In genomic region chrX:103344606-103345005, GRCh38 we compare ENCODE assay signal across 34 cellular contexts. TPM values are rescaled to one million over a fixed set of nuclear protein-coding genes. Genes with fewer than 3 reads are reported as not detected.
"Had no signal": no experiment of that assay in that cellular context is flagged by ENCODE, and none has a peak within 500 bp of the region (broad histone marks: within the 10 kb centered on the region; RNA-seq: fewer than 3 reads in every experiment).

No MANE protein-coding gene starts in this region.

- ATAC-seq: activated CD8-positive, alpha-beta memory T cell treated with anti-CD3 and anti-CD28 coated beads, Interleukin-2, amount 10 ng/mL, durations not matched to agents 7 days and 5 days; activated T-cell treated with anti-CD3 and anti-CD28 coated beads, Interleukin-2, amount 50 U/mL, for 72 hours; activated T-helper 17 cell treated with anti-CD3 and anti-CD28 coated beads, Interleukin-2, amount 50 U/mL, for 72 hours; Panc1 had no signal

- H3K27me3 Mint-ChIP-seq: activated naive CD8-positive, alpha-beta T cell treated with anti-CD3 and anti-CD28 coated beads for 36 hours had no signal

- H3K4me1 ChIP-seq: SJCRH30 had no signal

- H3K27me3 ChIP-seq: brain microvascular endothelial cell, SJCRH30 had no signal

- H3K4me3 Mint-ChIP-seq: activated CD4-positive, alpha-beta memory T cell treated with anti-CD3 and anti-CD28 coated beads, Interleukin-2, amount 10 ng/mL, durations not matched to agents 7 days and 5 days; activated CD8-positive, alpha-beta memory T cell treated with anti-CD3 and anti-CD28 coated beads, Interleukin-2, amount 10 ng/mL, durations not matched to agents 7 days and 5 days; activated naive CD8-positive, alpha-beta T cell treated with anti-CD3 and anti-CD28 coated beads for 36 hours; activated T-cell treated with anti-CD3 and anti-CD28 coated beads, Interleukin-2, amount 50 U/mL, for 72 hours; activated T-helper 17 cell treated with anti-CD3 and anti-CD28 coated beads, Interleukin-2, amount 50 U/mL, for 72 hours; IgD-negative memory B cell; T-helper 1 cell treated with Interleukin-12 subunit alpha and Interleukin-12 subunit beta and Interleukin-4 antibody, amounts not matched to agents 30 μg/mL and 1 μg/mL, for 36 hours; T-helper 2 cell treated with Interferon-gamma antibody and Interleukin-4, amounts not matched to agents 5 μg/mL and 100 μg/mL, for 36 hours had no signal

- H3K4me2 ChIP-seq: KMS-11, SK-N-SH had no signal

- H3K27ac Mint-ChIP-seq: activated CD4-positive, alpha-beta memory T cell treated with anti-CD3 and anti-CD28 coated beads, Interleukin-2, amount 10 ng/mL, durations not matched to agents 7 days and 5 days; activated CD8-positive, alpha-beta memory T cell treated with anti-CD3 and anti-CD28 coated beads, Interleukin-2, amount 10 ng/mL, durations not matched to agents 7 days and 5 days; activated naive CD8-positive, alpha-beta T cell treated with anti-CD3 and anti-CD28 coated beads for 36 hours; activated T-cell treated with anti-CD3 and anti-CD28 coated beads, Interleukin-2, amount 50 U/mL, for 72 hours; activated T-helper 17 cell treated with anti-CD3 and anti-CD28 coated beads, Interleukin-2, amount 50 U/mL, for 72 hours; IgD-negative memory B cell; T-helper 1 cell treated with Interleukin-12 subunit alpha and Interleukin-12 subunit beta and Interleukin-4 antibody, amounts not matched to agents 30 μg/mL and 1 μg/mL, for 36 hours; T-helper 2 cell treated with Interferon-gamma antibody and Interleukin-4, amounts not matched to agents 5 μg/mL and 100 μg/mL, for 36 hours had no signal

- H3K4me1 Mint-ChIP-seq: activated naive CD8-positive, alpha-beta T cell treated with anti-CD3 and anti-CD28 coated beads for 36 hours; activated T-helper 17 cell treated with anti-CD3 and anti-CD28 coated beads, Interleukin-2, amount 50 U/mL, for 72 hours had no signal

- H3K9me3 ChIP-seq: SJCRH30, SK-N-SH had no signal

- H3K36me3 ChIP-seq: brain microvascular endothelial cell, SJCRH30, WERI-Rb-1 had no signal

- H3K36me3 Mint-ChIP-seq: activated CD8-positive, alpha-beta memory T cell treated with anti-CD3 and anti-CD28 coated beads, Interleukin-2, amount 10 ng/mL, durations not matched to agents 7 days and 5 days; activated naive CD8-positive, alpha-beta T cell treated with anti-CD3 and anti-CD28 coated beads for 36 hours had no signal

- H3K9me2 ChIP-seq: SK-N-SH had no signal

- H3K27ac ChIP-seq: brain microvascular endothelial cell, KMS-11, SJCRH30, WERI-Rb-1 had no signal

- DNase-seq: activated CD4-positive, alpha-beta memory T cell treated with anti-CD3 and anti-CD28 coated beads, Interleukin-2, amount 10 ng/mL, durations not matched to agents 7 days and 5 days; activated CD4-positive, alpha-beta T cell treated with anti-CD3 and anti-CD28 coated beads for 1 hour; activated CD4-positive, alpha-beta T cell treated with anti-CD3 and anti-CD28 coated beads for 48 hours; activated CD4-positive, CD25-positive, alpha-beta regulatory T cell; activated CD8-positive, alpha-beta memory T cell treated with anti-CD3 and anti-CD28 coated beads for 24 hours; activated CD8-positive, alpha-beta memory T cell treated with anti-CD3 and anti-CD28 coated beads, Interleukin-2, amount 10 ng/mL, durations not matched to agents 7 days and 5 days; activated effector memory CD4-positive, alpha-beta T cell treated with anti-CD3 and anti-CD28 coated beads, Interleukin-2, amount 50 U/mL, for 16 hours; activated naive CD4-positive, alpha-beta T cell; activated naive CD4-positive, alpha-beta T cell treated with anti-CD3 and anti-CD28 coated beads, Interleukin-2, amount 50 U/mL, for 16 hours; activated naive CD8-positive, alpha-beta T cell treated with anti-CD3 and anti-CD28 coated beads for 36 hours; activated T-cell treated with anti-CD3 and anti-CD28 coated beads, Interleukin-2, amount 50 U/mL, for 1 hour; activated T-cell treated with anti-CD3 and anti-CD28 coated beads, Interleukin-2, amount 50 U/mL, for 72 hours; amniotic stem cell; aorta; brain microvascular endothelial cell; central memory CD4-positive, alpha-beta T cell; NCI-H1105; NCI-H1417 treated with DMSO at 0.1 percent for 48 hours; NCI-H2029; NCI-H345; NCI-H524 treated with DMSO at 0.1 percent for 48 hours; SHP77; SJCRH30; SK-N-SH; WERI-Rb-1 had no signal

- H3K4me3 ChIP-seq: SJCRH30 had no signal

- H3K9me3 Mint-ChIP-seq: activated CD4-positive, alpha-beta memory T cell treated with anti-CD3 and anti-CD28 coated beads, Interleukin-2, amount 10 ng/mL, durations not matched to agents 7 days and 5 days; activated naive CD8-positive, alpha-beta T cell treated with anti-CD3 and anti-CD28 coated beads for 36 hours; activated T-cell treated with anti-CD3 and anti-CD28 coated beads, Interleukin-2, amount 50 U/mL, for 72 hours; activated T-helper 17 cell treated with anti-CD3 and anti-CD28 coated beads, Interleukin-2, amount 50 U/mL, for 72 hours; IgD-negative memory B cell; T-helper 1 cell treated with Interleukin-12 subunit alpha and Interleukin-12 subunit beta and Interleukin-4 antibody, amounts not matched to agents 30 μg/mL and 1 μg/mL, for 36 hours; T-helper 2 cell treated with Interferon-gamma antibody and Interleukin-4, amounts not matched to agents 5 μg/mL and 100 μg/mL, for 36 hours had no signal

- H3K9ac ChIP-seq: KMS-11, SK-N-SH had no signal

RNA-seq across cellular contexts. Expression of gene TCEAL7, which starts 14.6 kb away (rescaled TPM):
- total RNA-seq: activated CD4-positive, alpha-beta memory T cell treated with anti-CD3 and anti-CD28 coated beads, Interleukin-2, amount 10 ng/mL, durations not matched to agents 7 days and 5 days; activated CD8-positive, alpha-beta memory T cell treated with anti-CD3 and anti-CD28 coated beads, Interleukin-2, amount 10 ng/mL, durations not matched to agents 7 days and 5 days; activated naive CD8-positive, alpha-beta T cell treated with anti-CD3 and anti-CD28 coated beads for 36 hours; activated T-cell treated with anti-CD3 and anti-CD28 coated beads, Interleukin-2, amount 50 U/mL, for 72 hours; activated T-helper 17 cell treated with anti-CD3 and anti-CD28 coated beads, Interleukin-2, amount 50 U/mL, for 72 hours; NCI-H460; OCI-LY7; RPMI7951 had no signal
- polyA plus RNA-seq: IgD-negative memory B cell had no signal

RNA-seq across cellular contexts. Expression of gene BEX3, which starts 31.7 kb away (rescaled TPM):
- total RNA-seq: OCI-LY7 had no signal

RNA-seq across cellular contexts. Expression of gene BEX2, which starts 33.8 kb away (rescaled TPM):
- total RNA-seq: RPMI7951, SJCRH30 had no signal
